25 cellular contexts compared by ENCODE assay signal in the genomic region with DNA sequence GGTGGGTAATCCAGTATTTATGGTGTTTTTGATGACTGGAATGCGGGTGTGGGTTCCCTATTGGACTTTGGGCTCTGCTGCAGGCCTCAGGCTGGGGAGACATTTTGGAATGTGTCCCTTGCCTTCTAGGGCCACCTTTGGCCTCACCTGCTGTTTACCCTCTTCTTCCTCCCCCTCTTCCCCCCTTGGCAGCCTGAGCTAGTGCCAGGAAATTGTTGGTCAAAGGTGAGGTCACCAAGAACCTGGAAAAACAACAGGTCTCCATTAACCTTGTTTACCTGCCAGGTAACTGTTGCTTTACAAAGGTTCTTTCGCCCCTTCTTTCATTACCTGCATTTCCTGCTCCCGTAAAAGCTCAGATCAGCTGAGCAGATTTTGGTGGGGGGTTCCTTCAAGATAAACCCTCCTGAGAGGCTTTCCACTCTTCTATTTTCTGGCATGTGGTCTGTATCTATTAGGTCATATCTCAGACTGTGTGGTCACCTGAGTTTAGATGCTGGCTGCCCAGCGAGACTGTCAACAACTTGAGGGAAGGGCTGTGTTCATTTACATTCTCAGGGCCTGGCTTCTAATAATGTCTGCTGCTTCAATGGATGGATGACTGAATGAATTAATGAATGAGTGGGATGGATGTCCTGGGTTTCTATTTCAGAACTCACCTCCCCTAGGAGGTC. TPM values are rescaled to one million over a fixed set of nuclear protein-coding genes. Genes with fewer than 3 reads are reported as not detected.
DNase-seq lines count a peak whose midpoint lies in the region; ATAC-seq, FAIRE-seq and TF ChIP-seq lines count a peak whose summit lies in the region.
"Had no signal": no experiment of that assay in that cellular context is flagged by ENCODE, and none has a peak within 500 bp of the region (broad histone marks: within the 10 kb centered on the region; RNA-seq: fewer than 3 reads in every experiment).

No MANE protein-coding gene starts in this region.

- H3K27me3 ChIP-seq in neutrophil (no peaks in the 10 kb centered on the region), right cardiac atrium (ENCODE audit: control insufficient read depth, insufficient read depth) (no peaks in the 10 kb centered on the region)
- H3K27me3 ChIP-seq: esophagus squamous epithelium had no signal

- H3K9me3 ChIP-seq in kidney (ENCODE audit: control insufficient read depth in 1 of 2, low read length in 2 of 2) (no peaks in the 10 kb centered on the region), neutrophil (no peaks in the 10 kb centered on the region), right cardiac atrium (ENCODE audit: control insufficient read depth, low read length) (no peaks in the 10 kb centered on the region)
- H3K9me3 ChIP-seq: esophagus squamous epithelium had no signal

- peaks cover 27 to 41% of the 10 kb centered on the region in 2 donors for H3K4me1 ChIP-seq in kidney (ENCODE audit: control insufficient read depth in 1 of 2, insufficient read depth in 1 of 2, low read depth in 1 of 2, low read length in 2 of 2)
- peaks cover 58 to 59% of the 10 kb centered on the region in 2 experiments for H3K4me1 ChIP-seq in neutrophil (ENCODE audit: control insufficient read depth in 1 of 2, insufficient read depth in 1 of 2, low read depth in 1 of 2, low read length in 1 of 2)
- no peaks in the 10 kb centered on the region for H3K4me1 ChIP-seq in right cardiac atrium (ENCODE audit: control insufficient read depth, insufficient read depth, low read length)

- H3K27ac Mint-ChIP-seq in CD14-positive monocyte, result peak overlapping the region in 5 of 7 donors; percentile 25 to 85 (median 62)
- H3K27ac Mint-ChIP-seq in activated CD8-positive, alpha-beta memory T cell treated with anti-CD3 and anti-CD28 coated beads, Interleukin-2, amount 10 ng/mL, durations not matched to agents 7 days and 5 days, result no peak overlapping the region
- H3K27ac Mint-ChIP-seq: natural killer cell had no signal

- H3K9me3 Mint-ChIP-seq in CD14-positive monocyte, result peaks cover 0 to 2% (median 0%) of the 10 kb centered on the region in 7 donors
- no peaks in the 10 kb centered on the region for H3K9me3 Mint-ChIP-seq in activated CD8-positive, alpha-beta memory T cell treated with anti-CD3 and anti-CD28 coated beads, Interleukin-2, amount 10 ng/mL, durations not matched to agents 7 days and 5 days (ENCODE audit: low read depth)
- H3K9me3 Mint-ChIP-seq: CD8-positive, alpha-beta memory T cell; natural killer cell had no signal

- intact Hi-C loops in CD14-positive monocyte (cut with micrococcal nuclease), result loop anchor here in 1 of 2 donors (5.0 kb wide), 1 partner anchor 32 kb away; a partner anchor contains a TSS
- intact Hi-C loops in kidney (cut with DNase I), result no loop called here
- intact Hi-C loops in right cardiac atrium (cut with DNase I), result no loop called here

- H3K27ac ChIP-seq in kidney (ENCODE audit: low read depth in 2 of 2, low read length in 2 of 2) (peak overlapping the region; percentile 77 to 86), neutrophil (peak overlapping the region; percentile 90), right cardiac atrium (ENCODE audit: low read length) (no peak overlapping the region)
- H3K27ac ChIP-seq: esophagus squamous epithelium had no signal

- 95% methylated on average over 4 of the region's 4 CpGs for WGBS in right cardiac atrium

- H3K4me1 Mint-ChIP-seq in CD14-positive monocyte, result peaks cover 59% of the 10 kb centered on the region
- H3K4me1 Mint-ChIP-seq in activated CD8-positive, alpha-beta memory T cell treated with anti-CD3 and anti-CD28 coated beads, Interleukin-2, amount 10 ng/mL, durations not matched to agents 7 days and 5 days, result peaks cover 10% of the 10 kb centered on the region

- TF ChIP-seq CTCF in CD14-positive monocyte (IDR thresholded peaks at IDR 0.05) (no peak), kidney (IDR thresholded peaks at IDR 0.05; ENCODE audit: borderline replicate concordance, extremely low read depth, insufficient read depth) (no peak), neutrophil (IDR thresholded peaks at IDR 0.05) (no peak)

- H3K9ac ChIP-seq in kidney (ENCODE audit: low read length in 2 of 2), result peak overlapping the region; percentile 4 to 52

- no peak for DNase-seq in CD14-positive monocyte (ENCODE audit: low spot score)
- peak; percentile 81 for DNase-seq in NCI-H2029 (lab: John Stamatoyannopoulos, UW)
- no peak for DNase-seq in kidney
- DNase-seq in activated CD8-positive, alpha-beta memory T cell treated with anti-CD3 and anti-CD28 coated beads, Interleukin-2, amount 10 ng/mL, durations not matched to agents 7 days and 5 days, result no peak
- no peak for DNase-seq in GM19240 (ENCODE audit: insufficient read length, low spot score)
- no peak for DNase-seq in activated naive CD4-positive, alpha-beta T cell treated with Interleukin-2 at 50 U/mL for 16 hours
- no peak for DNase-seq in right cardiac atrium
- DNase-seq: activated CD4-positive, alpha-beta T cell treated with anti-CD3 and anti-CD28 coated beads, Interleukin-2, amount 50 U/mL, for 48 hours; activated naive CD4-positive, alpha-beta T cell; activated T-cell treated with anti-CD3 and anti-CD28 coated beads, Interleukin-2, amount 50 U/mL, for 1 hour; anterior cingulate cortex; CD8-positive, alpha-beta memory T cell; cerebellar nuclear complex; effector CD8-positive, alpha-beta T cell; esophagus squamous epithelium; Karpas-422; left ventricle myocardium superior; natural killer cell; NCI-H1092; NCI-H2081 treated with DMSO at 0.1 percent for 48 hours; NCI-H524 treated with DMSO at 0.1 percent for 48 hours; stimulated activated CD4-positive, alpha-beta T cell treated with anti-CD3 and anti-CD28 coated beads, Interleukin-4, amount 100 ng/mL, for 24 hours; T-helper 1 cell had no signal

- no peak overlapping the region for H3K4me3 ChIP-seq in kidney (ENCODE audit: low read length in 2 of 2)
- no peak overlapping the region for H3K4me3 ChIP-seq in neutrophil (ENCODE audit: low read depth in 1 of 2, low read length in 1 of 2)
- no peak overlapping the region for H3K4me3 ChIP-seq in right cardiac atrium (ENCODE audit: low read length)
- H3K4me3 ChIP-seq: esophagus squamous epithelium had no signal

- no peak for ATAC-seq in activated CD8-positive, alpha-beta memory T cell treated with anti-CD3 and anti-CD28 coated beads, Interleukin-2, amount 10 ng/mL, durations not matched to agents 7 days and 5 days
- ATAC-seq in right cardiac atrium, result no peak
- ATAC-seq: left ventricle myocardium superior, Right ventricle myocardium inferior had no signal

- no peak for FAIRE-seq in kidney (lab: Jason Lieb, UNC)

- H3K36me3 Mint-ChIP-seq in CD14-positive monocyte, result peaks cover 0 to 9% of the 10 kb centered on the region in 2 donors
- no peaks in the 10 kb centered on the region for H3K36me3 Mint-ChIP-seq in activated CD8-positive, alpha-beta memory T cell treated with anti-CD3 and anti-CD28 coated beads, Interleukin-2, amount 10 ng/mL, durations not matched to agents 7 days and 5 days
- H3K36me3 Mint-ChIP-seq: CD8-positive, alpha-beta memory T cell; natural killer cell had no signal

- H3K36me3 ChIP-seq in kidney (ENCODE audit: control insufficient read depth in 1 of 2, insufficient read depth in 2 of 2, low read length in 2 of 2) (no peaks in the 10 kb centered on the region), neutrophil (no peaks in the 10 kb centered on the region)
- H3K36me3 ChIP-seq: esophagus squamous epithelium had no signal

- CTCF ChIA-PET in activated CD8-positive, alpha-beta memory T cell treated with anti-CD3 and anti-CD28 coated beads, Interleukin-2, amount 10 ng/mL, durations not matched to agents 7 days and 5 days (lab: Charles Lee), result interaction anchor here (0.7 to 0.8 kb wide), 3 partner anchors 18 to 34 kb away, joined by 3 read pairs; a partner anchor contains a TSS

- peaks cover 0 to 9% (median 1%) of the 10 kb centered on the region in 3 donors for H3K27me3 Mint-ChIP-seq in CD14-positive monocyte (ENCODE audit: low read depth in 3 of 3)
- H3K27me3 Mint-ChIP-seq in activated CD8-positive, alpha-beta memory T cell treated with anti-CD3 and anti-CD28 coated beads, Interleukin-2, amount 10 ng/mL, durations not matched to agents 7 days and 5 days, result peaks cover 4% of the 10 kb centered on the region

- no peak overlapping the region for H3K4me3 Mint-ChIP-seq in CD14-positive monocyte
- no peak overlapping the region for H3K4me3 Mint-ChIP-seq in activated CD8-positive, alpha-beta memory T cell treated with anti-CD3 and anti-CD28 coated beads, Interleukin-2, amount 10 ng/mL, durations not matched to agents 7 days and 5 days
- H3K4me3 Mint-ChIP-seq: CD8-positive, alpha-beta memory T cell; natural killer cell had no signal

RNA-seq across cellular contexts. Expression of a gene that starts 34.7 kb away (rescaled TPM):
- polyA plus RNA-seq in CD14-positive monocyte, result 10 to 100 TPM; 19.0 to 32.0 TPM
- total RNA-seq in kidney, result 36.3 TPM
- 111 TPM for polyA plus RNA-seq in kidney (ENCODE audit: insufficient read depth, low read depth, low replicate concordance)
- total RNA-seq in activated CD8-positive, alpha-beta memory T cell treated with anti-CD3 and anti-CD28 coated beads, Interleukin-2, amount 10 ng/mL, durations not matched to agents 7 days and 5 days, result 10 to 100 TPM; 27.8 to 29.0 TPM
- total RNA-seq in right cardiac atrium, result 100 to 1,000 TPM; 163 to 296 (median 219) TPM
- 246 TPM for polyA plus RNA-seq in right cardiac atrium
- polyA plus RNA-seq: CD8-positive, alpha-beta memory T cell had no signal
